ENCODE assay signal across 8 cellular contexts in genomic region chr1:23591460-23592208, GRCh38. TPM values are rescaled to one million over a fixed set of nuclear protein-coding genes. Genes with fewer than 3 reads are reported as not detected.
DNase-seq lines count a peak whose midpoint lies in the region; ATAC-seq and TF ChIP-seq lines count a peak whose summit lies in the region.

No MANE protein-coding gene starts in this region.

- no peak overlapping the region for H3K27ac ChIP-seq in CD8-positive, alpha-beta T cell (ENCODE audit: low read depth, low read length)

- POLR2A ChIA-PET in CD8-positive, alpha-beta T cell (lab: Charles Lee): interaction anchor here (0.8 to 4.8 kb wide), 8 partner anchors 10 to 43 kb away, joined by 3 to 29 read pairs (median 15); partner anchors contain the start of gene ID3

- CTCF ChIA-PET in CD8-positive, alpha-beta T cell (lab: Charles Lee): interaction anchor here (1.0 to 15.6 kb wide), 7 partner anchors 9 to 52 kb away, joined by 3 to 207 read pairs (median 5); partner anchors contain the start of gene ID3

- no peaks in the 10 kb centered on the region for H3K36me3 Mint-ChIP-seq in CD8-positive, alpha-beta T cell
- no peaks in the 10 kb centered on the region; the same call in 1 of the 2 replicates for H3K36me3 Mint-ChIP-seq in HFFc6 (ENCODE audit: low read depth)

- peak; percentile 82 for ATAC-seq in CD8-positive, alpha-beta T cell
- ATAC-seq in GM19467 (IDR thresholded peaks at IDR 0.05; ENCODE audit: unreplicated experiment): peak; percentile 43
- ATAC-seq in left colon: peak; percentile 32

- H3K9me3 Mint-ChIP-seq in CD8-positive, alpha-beta T cell: no peaks in the 10 kb centered on the region
- H3K9me3 Mint-ChIP-seq in HFFc6: no peaks in the 10 kb centered on the region

- no peaks in the 10 kb centered on the region for H3K27me3 ChIP-seq in CD8-positive, alpha-beta T cell (ENCODE audit: insufficient read depth, low read length)

- peak overlapping the region; percentile 83 for H3K27ac Mint-ChIP-seq in CD8-positive, alpha-beta T cell
- no peak overlapping the region for H3K27ac Mint-ChIP-seq in HFFc6

- peak in 3 of 7 experiments; percentile 44 to 63 (median 46) for DNase-seq in CD8-positive, alpha-beta T cell
- DNase-seq in SHP77 (lab: John Stamatoyannopoulos, UW) (peak; percentile 91 to 92), left colon (no peak), HFFc6 (no peak), NCI-H774 (lab: John Stamatoyannopoulos, UW) (no peak), iPS-NIHi7 (ENCODE audit: extremely low spot score) (no peak), AG08395 (ENCODE audit: low spot score) (no peak)

- TF ChIP-seq CTCF in CD8-positive, alpha-beta T cell (IDR thresholded peaks at IDR 0.05): no peak
- no peak for TF ChIP-seq CTCF in HFFc6 (IDR thresholded peaks at IDR 0.05)

- H3K4me1 ChIP-seq in CD8-positive, alpha-beta T cell (ENCODE audit: insufficient read depth, low read length): peaks cover 62% of the 10 kb centered on the region

- no peaks in the 10 kb centered on the region for H3K27me3 Mint-ChIP-seq in CD8-positive, alpha-beta T cell (ENCODE audit: low read depth)
- peaks cover 1% of the 10 kb centered on the region for H3K27me3 Mint-ChIP-seq in HFFc6 (ENCODE audit: insufficient read depth)

- H3K4me1 Mint-ChIP-seq in CD8-positive, alpha-beta T cell (ENCODE audit: low read depth): peaks cover 64% of the 10 kb centered on the region
- peaks cover 67% of the 10 kb centered on the region for H3K4me1 Mint-ChIP-seq in HFFc6 (ENCODE audit: low read depth)

- H3K4me3 ChIP-seq in CD8-positive, alpha-beta T cell (ENCODE audit: low read depth, low read length): no peak overlapping the region

- H3K4me3 Mint-ChIP-seq in CD8-positive, alpha-beta T cell: peak overlapping the region; percentile 42
- no peak overlapping the region for H3K4me3 Mint-ChIP-seq in HFFc6

- intact Hi-C loops in CD8-positive, alpha-beta T cell (cut with DNase I, micrococcal nuclease): loop anchor here (1.0 to 5.0 kb wide), 4 partner anchors 10 to 871 kb away; partner anchors contain the start of gene ID3 (in 1 of the 2)
- intact Hi-C loops in left colon (cut with DNase I, micrococcal nuclease): no loop called here

- no peaks in the 10 kb centered on the region for H3K36me3 ChIP-seq in CD8-positive, alpha-beta T cell (ENCODE audit: insufficient read depth, low read length)

- no peaks in the 10 kb centered on the region for H3K9me3 ChIP-seq in CD8-positive, alpha-beta T cell (ENCODE audit: low read length)

RNA-seq across cellular contexts. Expression of gene ID3, which starts 32.3 kb away (rescaled TPM):
- 10 to 100 TPM; 44.2 to 48.1 TPM for total RNA-seq in CD8-positive, alpha-beta T cell
- total RNA-seq in left colon: 100 to 1,000 TPM; 131 to 223 TPM
- total RNA-seq in HFFc6 (2021; fragmentation: NEBNext Ultra II Directional; extraction: Animal tissue kit (Norgen Biotek cat#: 25700)): 100 to 1,000 TPM; 560 to 690 (median 604) TPM

Comparison
In these comparisons a context has a peak if more than half of its experiments do, and no peak if none do; other contexts are left out.
1. ATAC-seq: peak in every context shown above with its lines; median percentile 82 in CD8-positive, alpha-beta T cell; 43 in GM19467; 32 in left colon.
2. DNase-seq: peak in SHP77 (2 of 2); none in left colon (0 of 2), HFFc6 (single experiment), NCI-H774 (single experiment), iPS-NIHi7 (single experiment) and AG08395 (single experiment).
3. intact Hi-C loops: an anchor here in CD8-positive, alpha-beta T cell (1.0 to 5.0 kb wide); none called in left colon.